Comparison of ENCODE assay signal across 17 cellular contexts in genomic region chr3:195172285-195172684, GRCh38.
DNase-seq lines count a peak whose midpoint lies in the region; ATAC-seq, FAIRE-seq and TF ChIP-seq lines count a peak whose summit lies in the region.
"Had no signal": no experiment of that assay in that cellular context is flagged by ENCODE, and none has a peak within 500 bp of the region (broad histone marks: within the 10 kb centered on the region; RNA-seq: fewer than 3 reads in every experiment).

No MANE protein-coding gene starts in this region.

- H3K27ac ChIP-seq in esophagus muscularis mucosa (replicated peaks in 1 of 4) (peak overlapping the region in 3 of 4 donors; percentile 28 to 72 (median 57)), osteoblast (ENCODE audit: low read depth, low read length) (no peak overlapping the region)
- H3K27ac ChIP-seq: epithelial cell of prostate, hepatocyte, SK-N-MC, VCaP had no signal

- no peak for FAIRE-seq in H54 (lab: Jason Lieb, UNC)

- H2AFZ ChIP-seq in osteoblast (ENCODE audit: low read length) = no peak overlapping the region
- H2AFZ ChIP-seq: hepatocyte had no signal

- H3K4me1 ChIP-seq in esophagus muscularis mucosa = peaks cover 22 to 31% (median 29%) of the 10 kb centered on the region in 4 donors
- H3K4me1 ChIP-seq in osteoblast (ENCODE audit: insufficient read depth, low read length) = peaks cover 14% of the 10 kb centered on the region

- H3K9me3 ChIP-seq in esophagus muscularis mucosa (no peaks in the 10 kb centered on the region), osteoblast (ENCODE audit: low read depth, low read length) (no peaks in the 10 kb centered on the region)

- DNase-seq in AG08396 (ENCODE audit: low spot score) (peak; percentile 59), H54 (ENCODE audit: insufficient read length, low spot score) (peak; percentile 26), esophagus muscularis mucosa (ENCODE audit: extremely low spot score) (no peak), osteoblast (ENCODE audit: insufficient read length, low spot score, missing footprints) (peak; percentile 84), T1000 (lab: John Stamatoyannopoulos, UW) (no peak), germinal center (ENCODE audit: low spot score) (no peak), NCI-H446 (lab: John Stamatoyannopoulos, UW) (no peak)
- DNase-seq: activated CD8-positive, alpha-beta memory T cell treated with anti-CD3 and anti-CD28 coated beads, Interleukin-2, amount 10 ng/mL, durations not matched to agents 7 days and 5 days; activated naive CD4-positive, alpha-beta T cell treated with anti-CD3 and anti-CD28 coated beads for 36 hours; MV-4-11; NCI-H2171; stimulated activated CD4-positive, alpha-beta T cell treated with anti-CD3 and anti-CD28 coated beads, Interleukin-15, amount 100 ng/mL, for 24 hours had no signal

- ATAC-seq in HG03342 (IDR thresholded peaks at IDR 0.05; ENCODE audit: unreplicated experiment) = no peak
- ATAC-seq: activated CD8-positive, alpha-beta memory T cell treated with anti-CD3 and anti-CD28 coated beads, Interleukin-2, amount 10 ng/mL, durations not matched to agents 7 days and 5 days had no signal

- no peaks in the 10 kb centered on the region for H3K27me3 ChIP-seq in esophagus muscularis mucosa
- H3K27me3 ChIP-seq in osteoblast (ENCODE audit: insufficient read depth, low read length) = no peaks in the 10 kb centered on the region
- H3K27me3 ChIP-seq: hepatocyte had no signal

- no peaks in the 10 kb centered on the region for H3K79me2 ChIP-seq in osteoblast (ENCODE audit: insufficient read depth, low read length)
- H3K79me2 ChIP-seq: hepatocyte had no signal

- intact Hi-C loops in esophagus muscularis mucosa (cut with DNase I) = no loop called here

- no peaks in the 10 kb centered on the region for H4K20me1 ChIP-seq in osteoblast (ENCODE audit: insufficient read depth, low read length)

- 37% methylated on average over 9 of the region's 9 CpGs for WGBS in esophagus muscularis mucosa

- peak overlapping the region; percentile 7 for H3K4me2 ChIP-seq in osteoblast (ENCODE audit: insufficient read depth, low read length)
- H3K4me2 ChIP-seq: hepatocyte had no signal

- TF ChIP-seq EP300 in esophagus muscularis mucosa (IDR thresholded peaks at IDR 0.05) = no peak

- H3K4me3 ChIP-seq in esophagus muscularis mucosa (peak overlapping the region in 1 of 4 donors; percentile 7), osteoblast (ENCODE audit: insufficient read depth, low read length) (no peak overlapping the region)
- H3K4me3 ChIP-seq: hepatocyte, SK-N-MC had no signal

- TF ChIP-seq POLR2A in H54 (IDR thresholded peaks at IDR 0.05; ENCODE audit: low read depth, low read length) (no peak), esophagus muscularis mucosa (IDR thresholded peaks at IDR 0.05; ENCODE audit: low read depth) (no peak)

- no peak for TF ChIP-seq CTCF in esophagus muscularis mucosa (IDR thresholded peaks at IDR 0.05)
- TF ChIP-seq CTCF in osteoblast (IDR thresholded peaks at IDR 0.05; ENCODE audit: extremely low read depth, low read depth, low read length) = no peak

- H3K36me3 ChIP-seq in esophagus muscularis mucosa (peaks cover 0 to 8% (median 2%) of the 10 kb centered on the region in 4 donors), osteoblast (ENCODE audit: insufficient read depth, low read length) (no peaks in the 10 kb centered on the region)

Comparison
In these comparisons a context has a peak if more than half of its experiments do, and no peak if none do; other contexts are left out.
1. DNase-seq: peak in AG08396 (single experiment), H54 (single experiment) and osteoblast (single experiment); none in esophagus muscularis mucosa (single experiment), T1000 (single experiment), germinal center (single experiment) and NCI-H446 (0 of 2).